ENCODE assay signal across 12 cellular contexts in genomic region chr12:9758119-9758518, GRCh38. TPM values are rescaled to one million over a fixed set of nuclear protein-coding genes. Genes with fewer than 3 reads are reported as not detected.
DNase-seq lines count a peak whose midpoint lies in the region; ATAC-seq and TF ChIP-seq lines count a peak whose summit lies in the region.
"Had no signal": no experiment of that assay in that cellular context is flagged by ENCODE, and none has a peak within 500 bp of the region (broad histone marks: within the 10 kb centered on the region; RNA-seq: fewer than 3 reads in every experiment).

No MANE protein-coding gene starts in this region.

- CTCF ChIA-PET in activated CD4-positive, alpha-beta memory T cell treated with anti-CD3 and anti-CD28 coated beads, Interleukin-2, amount 10 ng/mL, durations not matched to agents 7 days and 5 days (lab: Charles Lee): interaction anchor here (1.2 to 19.5 kb wide), 8 partner anchors 9 to 89 kb away, joined by 3 to 587 read pairs (median 8); partner anchors contain the start of gene CLEC2D
- CTCF ChIA-PET in naive thymus-derived CD4-positive, alpha-beta T cell (lab: Charles Lee): interaction anchor here (0.6 to 19.4 kb wide), 9 partner anchors 8 to 167 kb away, joined by 3 to 616 read pairs (median 4); partner anchors contain the start of gene CLEC2B

- H3K27ac Mint-ChIP-seq in CD14-positive monocyte (peak overlapping the region; percentile 88 to 95 (median 91)), HFFc6 (no peak overlapping the region)
- H3K27ac Mint-ChIP-seq in activated CD4-positive, alpha-beta memory T cell treated with anti-CD3 and anti-CD28 coated beads, Interleukin-2, amount 10 ng/mL, durations not matched to agents 7 days and 5 days: peak overlapping the region; percentile 86
- H3K27ac Mint-ChIP-seq in naive thymus-derived CD4-positive, alpha-beta T cell: peak overlapping the region; percentile 97 to 100 (median 99)

- H3K4me1 ChIP-seq in naive thymus-derived CD4-positive, alpha-beta T cell (ENCODE audit: control insufficient read depth in 2 of 2, insufficient read depth in 2 of 2, low read length in 2 of 2): peaks cover 38 to 51% of the 10 kb centered on the region in 2 donors

- DNase-seq in CD14-positive monocyte (ENCODE audit: low spot score): no peak
- no peak for DNase-seq in HFFc6
- no peak for DNase-seq in activated CD4-positive, alpha-beta memory T cell treated with anti-CD3 and anti-CD28 coated beads, Interleukin-2, amount 10 ng/mL, durations not matched to agents 7 days and 5 days
- DNase-seq in naive thymus-derived CD4-positive, alpha-beta T cell: no peak
- DNase-seq in NCI-H1417 treated with DMSO at 0.1 percent for 48 hours (lab: John Stamatoyannopoulos, UW): no peak
- DNase-seq in medulla oblongata (ENCODE audit: extremely low spot score): no peak
- DNase-seq in globus pallidus (ENCODE audit: low spot score): no peak
- DNase-seq: GOT3, NCI-H2107 had no signal

- intact Hi-C loops in CD14-positive monocyte (cut with micrococcal nuclease): no loop called here
- intact Hi-C loops in naive thymus-derived CD4-positive, alpha-beta T cell (cut with micrococcal nuclease): loop anchor here (1.0 to 10.0 kb wide), 3 partner anchors 8 to 1513 kb away; no protein-coding TSS in a partner anchor

- H3K36me3 Mint-ChIP-seq in CD14-positive monocyte: peaks cover 0 to 5% of the 10 kb centered on the region in 2 donors
- H3K36me3 Mint-ChIP-seq in HFFc6 (ENCODE audit: low read depth): no peaks in the 10 kb centered on the region
- peaks cover 84% of the 10 kb centered on the region for H3K36me3 Mint-ChIP-seq in activated CD4-positive, alpha-beta memory T cell treated with anti-CD3 and anti-CD28 coated beads, Interleukin-2, amount 10 ng/mL, durations not matched to agents 7 days and 5 days (ENCODE audit: low read depth)
- H3K36me3 Mint-ChIP-seq in naive thymus-derived CD4-positive, alpha-beta T cell: peaks cover 8 to 52% (median 30%) of the 10 kb centered on the region in 5 donors

- peak overlapping the region; percentile 70 for H3K4me3 ChIP-seq in naive thymus-derived CD4-positive, alpha-beta T cell (ENCODE audit: low read length)

- peaks cover 1 to 9% (median 4%) of the 10 kb centered on the region in 3 donors for H3K27me3 Mint-ChIP-seq in CD14-positive monocyte (ENCODE audit: low read depth in 3 of 3)
- peaks cover 7% of the 10 kb centered on the region; the same call in 1 of the 2 replicates for H3K27me3 Mint-ChIP-seq in HFFc6 (ENCODE audit: insufficient read depth)
- H3K27me3 Mint-ChIP-seq in activated CD4-positive, alpha-beta memory T cell treated with anti-CD3 and anti-CD28 coated beads, Interleukin-2, amount 10 ng/mL, durations not matched to agents 7 days and 5 days: no peaks in the 10 kb centered on the region
- H3K27me3 Mint-ChIP-seq in naive thymus-derived CD4-positive, alpha-beta T cell: no peaks in the 10 kb centered on the region

- H3K36me3 ChIP-seq in naive thymus-derived CD4-positive, alpha-beta T cell (ENCODE audit: control insufficient read depth in 2 of 3, insufficient read depth in 3 of 3, low read length in 3 of 3): peaks cover 6 to 35% (median 31%) of the 10 kb centered on the region in 3 experiments

- H3K27me3 ChIP-seq in naive thymus-derived CD4-positive, alpha-beta T cell (ENCODE audit: control insufficient read depth in 2 of 2, insufficient read depth in 2 of 2, low read length in 2 of 2): no peaks in the 10 kb centered on the region

- peak overlapping the region; percentile 98 for H3K27ac ChIP-seq in naive thymus-derived CD4-positive, alpha-beta T cell (ENCODE audit: low read depth, low read length)
- H3K27ac ChIP-seq: C4-2B had no signal

- ATAC-seq in naive thymus-derived CD4-positive, alpha-beta T cell: no peak
- ATAC-seq in GM19035 (IDR thresholded peaks at IDR 0.05; ENCODE audit: unreplicated experiment): no peak

- H3K4me3 Mint-ChIP-seq in CD14-positive monocyte (peak overlapping the region; percentile 82 to 89), HFFc6 (peak overlapping the region; percentile 67; the same call in 1 of the 2 replicates)
- H3K4me3 Mint-ChIP-seq in activated CD4-positive, alpha-beta memory T cell treated with anti-CD3 and anti-CD28 coated beads, Interleukin-2, amount 10 ng/mL, durations not matched to agents 7 days and 5 days: peak overlapping the region; percentile 99
- peak overlapping the region; percentile 87 to 99 (median 97) for H3K4me3 Mint-ChIP-seq in naive thymus-derived CD4-positive, alpha-beta T cell

- H3K9me3 ChIP-seq in naive thymus-derived CD4-positive, alpha-beta T cell (ENCODE audit: control insufficient read depth in 2 of 3, low read length in 3 of 3): no peaks in the 10 kb centered on the region

- TF ChIP-seq CTCF in CD14-positive monocyte (IDR thresholded peaks at IDR 0.05) (no peak), HFFc6 (IDR thresholded peaks at IDR 0.05) (no peak)

- H3K9me3 Mint-ChIP-seq in CD14-positive monocyte (no peaks in the 10 kb centered on the region), HFFc6 (no peaks in the 10 kb centered on the region)
- peaks cover 7% of the 10 kb centered on the region for H3K9me3 Mint-ChIP-seq in activated CD4-positive, alpha-beta memory T cell treated with anti-CD3 and anti-CD28 coated beads, Interleukin-2, amount 10 ng/mL, durations not matched to agents 7 days and 5 days
- H3K9me3 Mint-ChIP-seq in naive thymus-derived CD4-positive, alpha-beta T cell: peaks cover 0 to 4% (median 0%) of the 10 kb centered on the region in 11 donors

- POLR2A ChIA-PET in activated CD4-positive, alpha-beta memory T cell treated with anti-CD3 and anti-CD28 coated beads, Interleukin-2, amount 10 ng/mL, durations not matched to agents 7 days and 5 days (lab: Charles Lee): interaction anchor here (0.7 to 17.4 kb wide), 24 partner anchors 7 to 707 kb away, joined by 3 to 812 read pairs (median 6); partner anchors contain the start of genes CLEC2B and CLEC2D
- POLR2A ChIA-PET in naive thymus-derived CD4-positive, alpha-beta T cell (lab: Charles Lee): interaction anchor here (0.6 to 19.3 kb wide), 20 partner anchors 12 to 725 kb away, joined by 3 to 433 read pairs (median 6); partner anchors contain the start of genes CLEC2B and CLEC2D

- H3K4me1 Mint-ChIP-seq in CD14-positive monocyte: peaks cover 49% of the 10 kb centered on the region
- H3K4me1 Mint-ChIP-seq in HFFc6 (ENCODE audit: low read depth): peaks cover 5% of the 10 kb centered on the region; the same call in 1 of the 2 replicates
- H3K4me1 Mint-ChIP-seq in activated CD4-positive, alpha-beta memory T cell treated with anti-CD3 and anti-CD28 coated beads, Interleukin-2, amount 10 ng/mL, durations not matched to agents 7 days and 5 days: peaks cover 55% of the 10 kb centered on the region
- H3K4me1 Mint-ChIP-seq in naive thymus-derived CD4-positive, alpha-beta T cell: peaks cover 31 to 71% (median 58%) of the 10 kb centered on the region in 7 donors

RNA-seq across cellular contexts. Expression of gene CD69, which starts 2.6 kb away (rescaled TPM):
- 1 to 10 TPM; 5.8 to 6.0 TPM for polyA plus RNA-seq in CD14-positive monocyte
- not detected for total RNA-seq in HFFc6 (2021; fragmentation: NEBNext Ultra II Directional; extraction: Animal tissue kit (Norgen Biotek cat#: 25700))
- total RNA-seq in activated CD4-positive, alpha-beta memory T cell treated with anti-CD3 and anti-CD28 coated beads, Interleukin-2, amount 10 ng/mL, durations not matched to agents 7 days and 5 days: 100 to 1,000 TPM; 196 to 197 TPM
- 100 to 1,000 TPM in 3 of 5 experiments, 10 to 100 TPM in 2; 25.8 to 588 (median 125) TPM for total RNA-seq in naive thymus-derived CD4-positive, alpha-beta T cell
- 100 to 1,000 TPM; 113 to 201 TPM for polyA plus RNA-seq in naive thymus-derived CD4-positive, alpha-beta T cell

RNA-seq across cellular contexts. Expression of gene CLECL1, which starts 25.2 kb away (rescaled TPM):
- polyA plus RNA-seq in CD14-positive monocyte: 10 to 100 TPM; 11.4 to 20.6 TPM
- total RNA-seq in HFFc6 (2021; fragmentation: NEBNext Ultra II Directional; extraction: Animal tissue kit (Norgen Biotek cat#: 25700)): not detected
- 10 to 100 TPM; 13.5 to 15.4 TPM for total RNA-seq in activated CD4-positive, alpha-beta memory T cell treated with anti-CD3 and anti-CD28 coated beads, Interleukin-2, amount 10 ng/mL, durations not matched to agents 7 days and 5 days
- 1 to 10 TPM in 2 of 5 experiments, under 1 TPM in 1, not detected in 2; 0.43 to 6.1 (median 2.5) TPM for total RNA-seq in naive thymus-derived CD4-positive, alpha-beta T cell
- polyA plus RNA-seq in naive thymus-derived CD4-positive, alpha-beta T cell: under 1 TPM; 0.38 to 0.39 TPM
- total RNA-seq: cardiac septum had no signal

Comparison
In these comparisons a context has a peak if more than half of its experiments do, and no peak if none do; other contexts are left out.
1. RNA of gene CD69, which starts 2.6 kb away (total RNA-seq): 196 to 197 TPM in activated CD4-positive, alpha-beta memory T cell treated with anti-CD3 and anti-CD28 coated beads, Interleukin-2, amount 10 ng/mL, durations not matched to agents 7 days and 5 days and 25.8 to 588 TPM in naive thymus-derived CD4-positive, alpha-beta T cell; not detected in HFFc6; every median in the first group is over 10 times any median in the second.
2. intact Hi-C loops: an anchor here in naive thymus-derived CD4-positive, alpha-beta T cell (1.0 to 10.0 kb wide); none called in CD14-positive monocyte.
3. Peak in every context shown above with its lines, with median percentiles within 50 percentile points of each other: H3K4me3 Mint-ChIP-seq.